ENCODE assay signal across 10 cellular contexts in genomic region chr15:82537351-82537908, GRCh38. TPM values are rescaled to one million over a fixed set of nuclear protein-coding genes. Genes with fewer than 3 reads are reported as not detected.
A peak's percentile ranks its signal among the peaks of the same experiment; 100 is the strongest.
DNase-seq lines count a peak whose midpoint lies in the region; ATAC-seq and TF ChIP-seq lines count a peak whose summit lies in the region.
"Had no signal": no experiment of that assay in that cellular context is flagged by ENCODE, and none has a peak within 500 bp of the region (broad histone marks: within the 10 kb centered on the region; RNA-seq: fewer than 3 reads in every experiment).

No MANE protein-coding gene starts in this region.

- H3K4me3 Mint-ChIP-seq in activated T-cell treated with anti-CD3 and anti-CD28 coated beads, Interleukin-2, amount 50 U/mL, for 24 hours = peak overlapping the region; percentile 99

- no peak for DNase-seq in activated T-cell treated with anti-CD3 and anti-CD28 coated beads, Interleukin-2, amount 50 U/mL, for 24 hours
- DNase-seq in activated T-cell treated with anti-CD3 and anti-CD28 coated beads, Interleukin-2, amount 50 U/mL, for 1 hour = no peak
- peak; percentile 15 for DNase-seq in NAMALWA (ENCODE audit: low spot score)
- no peak for DNase-seq in brain microvascular endothelial cell
- no peak for DNase-seq in retinal pigment epithelial cell (ENCODE audit: low read depth)
- no peak for DNase-seq in sciatic nerve (ENCODE audit: low spot score)
- DNase-seq: lower lobe of right lung had no signal

- peaks cover 50% of the 10 kb centered on the region for H3K36me3 ChIP-seq in brain microvascular endothelial cell (replicated peaks)

- peak overlapping the region; percentile 98 for H3K27ac Mint-ChIP-seq in activated T-cell treated with anti-CD3 and anti-CD28 coated beads, Interleukin-2, amount 50 U/mL, for 24 hours

- H3K27me3 Mint-ChIP-seq in activated T-cell treated with anti-CD3 and anti-CD28 coated beads, Interleukin-2, amount 50 U/mL, for 24 hours = no peaks in the 10 kb centered on the region

- H3K27ac ChIP-seq in brain microvascular endothelial cell = no peak overlapping the region
- H3K27ac ChIP-seq: lower lobe of right lung, skin epidermis had no signal

- peak overlapping the region; percentile 100 for H3K4me3 ChIP-seq in brain microvascular endothelial cell (ENCODE audit: low read depth, low read length)
- H3K4me3 ChIP-seq in retinal pigment epithelial cell (ENCODE audit: low read length) = peak overlapping the region; percentile 100
- H3K4me3 ChIP-seq: lower lobe of right lung, skin epidermis had no signal

- intact Hi-C loops in sciatic nerve (cut with DNase I) = no loop called here

- TF ChIP-seq CTCF in brain microvascular endothelial cell (IDR thresholded peaks at IDR 0.05; ENCODE audit: low read depth, low read length, missing control alignments) (no peak), retinal pigment epithelial cell (conservative IDR thresholded peaks at IDR 0.05; ENCODE audit: low read depth, low read length) (no peak)

- no peaks in the 10 kb centered on the region for H3K27me3 ChIP-seq in brain microvascular endothelial cell (replicated peaks)

- H3K36me3 Mint-ChIP-seq in activated T-cell treated with anti-CD3 and anti-CD28 coated beads, Interleukin-2, amount 50 U/mL, for 24 hours (ENCODE audit: low read depth) = peaks cover 87% of the 10 kb centered on the region

- H3K4me1 Mint-ChIP-seq in activated T-cell treated with anti-CD3 and anti-CD28 coated beads, Interleukin-2, amount 50 U/mL, for 24 hours (ENCODE audit: low read depth) = peaks cover 37% of the 10 kb centered on the region

- ATAC-seq in HG03439 (IDR thresholded peaks at IDR 0.05; ENCODE audit: unreplicated experiment) (no peak), sciatic nerve (no peak), HG02938 (IDR thresholded peaks at IDR 0.05; ENCODE audit: unreplicated experiment) (no peak)
- ATAC-seq: lower lobe of right lung had no signal

- in situ Hi-C loops in brain microvascular endothelial cell (cut with HindIII; ENCODE audit: low pct_ligation_motif_present, low sequenced_read_pairs) = no loop called here

- no peaks in the 10 kb centered on the region for H3K9me3 Mint-ChIP-seq in activated T-cell treated with anti-CD3 and anti-CD28 coated beads, Interleukin-2, amount 50 U/mL, for 24 hours

RNA-seq across cellular contexts. Expression of gene RPS17, which starts 2.8 kb away (rescaled TPM):
- 1,050 TPM for total RNA-seq in sciatic nerve
